In the genomic region with DNA sequence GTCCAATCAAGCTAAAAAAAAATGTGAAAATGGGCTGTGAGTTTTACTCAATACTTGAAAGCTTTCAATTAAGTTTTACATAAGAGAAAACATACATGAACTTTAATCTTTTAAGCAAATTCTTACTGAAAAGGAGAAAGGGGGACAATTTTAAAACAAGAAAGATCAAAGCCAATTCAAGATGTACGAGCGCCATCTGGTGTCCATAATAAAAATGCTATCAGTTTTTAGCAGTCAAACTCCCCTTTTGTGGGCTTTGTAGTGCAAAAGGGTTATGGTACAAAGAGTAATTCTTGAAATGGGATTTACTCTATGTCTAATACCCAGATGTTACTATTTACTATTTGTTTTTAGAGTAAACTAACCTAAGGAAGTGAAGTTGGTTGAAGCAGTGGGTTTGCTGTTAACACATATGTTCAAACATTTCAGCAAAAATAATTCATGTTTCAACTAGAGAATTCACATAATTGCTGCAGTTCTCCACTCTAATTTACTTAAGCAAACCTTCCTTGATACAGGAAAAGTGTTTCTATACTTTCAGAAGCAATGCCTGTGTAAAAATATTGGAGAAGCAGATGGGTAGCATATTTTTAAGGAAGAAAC, we compare ENCODE assay signal across 8 cellular contexts.
DNase-seq lines count a peak whose midpoint lies in the region; ATAC-seq, FAIRE-seq and TF ChIP-seq lines count a peak whose summit lies in the region.

No MANE protein-coding gene starts in this region.

- no peak for TF ChIP-seq POLR2A in A549 (IDR thresholded peaks at IDR 0.05; ENCODE audit: low read length)

- no peak for TF ChIP-seq EP300 in A549 (IDR thresholded peaks at IDR 0.05)

- ATAC-seq in A549 (no peak), HG02981 (IDR thresholded peaks at IDR 0.05; ENCODE audit: unreplicated experiment) (no peak), HG02571 (IDR thresholded peaks at IDR 0.05; ENCODE audit: unreplicated experiment) (no peak)

- peak; percentile 76 to 77 for TF ChIP-seq RAD21 in A549 (conservative IDR thresholded peaks at IDR 0.05 in 1 of 2, IDR thresholded peaks at IDR 0.05 in 1 of 2)

- FAIRE-seq in A549 (lab: Jason Lieb, UNC) (peak; percentile 28), GM19239 (lab: Jason Lieb, UNC) (peak; percentile 81)

- H3K27me3 ChIP-seq in NT2/D1 (ENCODE audit: insufficient read depth, insufficient read length), result no peaks in the 10 kb centered on the region
- no peaks in the 10 kb centered on the region for H3K27me3 ChIP-seq in fibroblast of lung (ENCODE audit: control insufficient read depth, insufficient read depth, low read length)

- H3K4me2 ChIP-seq in A549, result no peak overlapping the region
- H3K4me2 ChIP-seq in fibroblast of lung (ENCODE audit: extremely low read depth, insufficient read depth, low read length), result no peak overlapping the region

- H3K4me1 ChIP-seq in A549 (0 out of 3 replicates have a peak, but pooled peaks cover 4% of the 10 kb centered on the region), NT2/D1 (ENCODE audit: insufficient read depth, insufficient read length) (no peaks in the 10 kb centered on the region), fibroblast of lung (ENCODE audit: control insufficient read depth, extremely low read depth, insufficient read depth, low read length) (no peaks in the 10 kb centered on the region)

- H4K20me1 ChIP-seq in fibroblast of lung (ENCODE audit: control insufficient read depth, extremely low read depth, insufficient read depth, low read length), result no peaks in the 10 kb centered on the region

- H3K36me3 ChIP-seq in NT2/D1 (ENCODE audit: insufficient read depth, insufficient read length, low read length) (no peaks in the 10 kb centered on the region), fibroblast of lung (ENCODE audit: control insufficient read depth, insufficient read depth, low read length) (no peaks in the 10 kb centered on the region)

- H3K9ac ChIP-seq in NT2/D1 (ENCODE audit: insufficient read length, low read depth) (no peak overlapping the region), fibroblast of lung (ENCODE audit: insufficient read depth, low read length) (no peak overlapping the region)

- CTCF ChIA-PET in A549 (lab: Yijun Ruan, JAX), result no interaction called here

- WGBS in A549 (ENCODE audit: missing lambda C conversion rate), result 5% methylated on average over 2 of the region's 2 CpGs

- TF ChIP-seq CTCF in A549 (IDR thresholded peaks at IDR 0.05), result peak; percentile 78
- TF ChIP-seq CTCF in fibroblast of lung (conservative IDR thresholded peaks at IDR 0.05 in 1 of 2, IDR thresholded peaks at IDR 0.05 in 1 of 2; ENCODE audit: low read depth in 1 of 2, low read length in 2 of 2), result peak; percentile 28 to 67

- H3K4me3 ChIP-seq in A549 (no peak overlapping the region), NT2/D1 (ENCODE audit: insufficient read length, low read depth) (no peak overlapping the region), fibroblast of lung (replicated peaks in 1 of 4; ENCODE audit: control extremely low read depth in 1 of 4, insufficient read depth in 1 of 4, low read depth in 3 of 4, low read length in 4 of 4) (no peak overlapping the region)

- peak; percentile 1 to 29 for DNase-seq in A549 (ENCODE audit: low read depth in 1 of 2, low spot score in 1 of 2)
- no peak for DNase-seq in GM19239 (ENCODE audit: insufficient read length, low spot score)
- peak; percentile 15 for DNase-seq in NT2/D1 (ENCODE audit: low read depth, low spot score)
- peak; percentile 7 to 38 for DNase-seq in fibroblast of lung (ENCODE audit: low read depth in 2 of 2)
- DNase-seq in superior temporal gyrus (ENCODE audit: extremely low spot score), result peak; percentile 66
- no peak for DNase-seq in NCI-H2029 (lab: John Stamatoyannopoulos, UW)

- H2AFZ ChIP-seq in fibroblast of lung (ENCODE audit: low read length), result no peak overlapping the region

- H3K9me3 ChIP-seq in A549, result no peaks in the 10 kb centered on the region
- no peaks in the 10 kb centered on the region for H3K9me3 ChIP-seq in NT2/D1 (ENCODE audit: insufficient read depth, low read length)
- H3K9me3 ChIP-seq in fibroblast of lung (ENCODE audit: control insufficient read depth, insufficient read depth, low read depth, low read length), result no peaks in the 10 kb centered on the region

- H3K79me2 ChIP-seq in fibroblast of lung (ENCODE audit: control insufficient read depth, insufficient read depth, low read length), result no peaks in the 10 kb centered on the region

- H3K27ac ChIP-seq in A549, result no peak overlapping the region
- no peak overlapping the region for H3K27ac ChIP-seq in fibroblast of lung (ENCODE audit: insufficient read depth, low read length)

- POLR2A ChIA-PET in A549 (lab: Yijun Ruan, JAX), result no interaction called here

TF ChIP-seq in A549, 52 proteins besides CTCF, POLR2A, EP300 and RAD21:
- TF ChIP-seq ATOH8 (CRISPR knock-in tag; IDR thresholded peaks at IDR 0.05; ENCODE audit: low read depth) (no peak), EHF (CRISPR knock-in tag; IDR thresholded peaks at IDR 0.05) (no peak), SMC3 (IDR thresholded peaks at IDR 0.05) (peak; percentile 59; the same call in 2 of the 3 replicates)

Comparison
In these comparisons a context has a peak if more than half of its experiments do, and no peak if none do; other contexts are left out.
1. DNase-seq: peak in A549 (2 of 2), NT2/D1 (single experiment), fibroblast of lung (2 of 2) and superior temporal gyrus (single experiment); none in GM19239 (single experiment) and NCI-H2029 (single experiment).